Comparison of ENCODE assay signal across 10 cellular contexts in genomic region chr3:188296761-188297689, GRCh38.
DNase-seq lines count a peak whose midpoint lies in the region; TF ChIP-seq lines count a peak whose summit lies in the region.
"Had no signal": no experiment of that assay in that cellular context is flagged by ENCODE, and none has a peak within 500 bp of the region (broad histone marks: within the 10 kb centered on the region; RNA-seq: fewer than 3 reads in every experiment).

No MANE protein-coding gene starts in this region.

- H3K27me3 Mint-ChIP-seq in Calu3 (ENCODE audit: unreplicated experiment): no peaks in the 10 kb centered on the region
- H3K27me3 Mint-ChIP-seq in osteocyte (ENCODE audit: unreplicated experiment): no peaks in the 10 kb centered on the region
- H3K27me3 Mint-ChIP-seq: central memory CD8-positive, alpha-beta T cell had no signal

- H3K27ac ChIP-seq in esophagus muscularis mucosa (replicated peaks in 1 of 4): peak overlapping the region; percentile 83 to 98 (median 91)

- H3K4me1 Mint-ChIP-seq in Calu3 (ENCODE audit: low read depth, unreplicated experiment) (peaks cover 87% of the 10 kb centered on the region), osteocyte (ENCODE audit: unreplicated experiment) (peaks cover 84% of the 10 kb centered on the region)

- intact Hi-C loops in Calu3 (cut with micrococcal nuclease; ENCODE audit: unreplicated experiment): loop anchor here (1.0 to 10.0 kb wide), 6 partner anchors 70 to 652 kb away; no protein-coding TSS in a partner anchor
- intact Hi-C loops in esophagus muscularis mucosa (cut with DNase I): no loop called here

- peak overlapping the region; percentile 11 for H3K4me3 Mint-ChIP-seq in Calu3 (ENCODE audit: low read depth, unreplicated experiment)
- H3K4me3 Mint-ChIP-seq in osteocyte (ENCODE audit: unreplicated experiment): no peak overlapping the region
- H3K4me3 Mint-ChIP-seq: central memory CD8-positive, alpha-beta T cell had no signal

- CTCF ChIA-PET in Calu3 (lab: Charles Lee): interaction anchor here (1.0 to 1.6 kb wide), 2 partner anchors 27 to 34 kb away, joined by 5 to 6 read pairs; no protein-coding TSS in a partner anchor

- DNase-seq in Calu3: peak; percentile 66
- DNase-seq in NOMO-1 (lab: John Stamatoyannopoulos, UW; ENCODE audit: unreplicated experiment in 2 of 2): peak; percentile 84 to 96
- DNase-seq in esophagus muscularis mucosa (ENCODE audit: extremely low spot score): no peak
- DNase-seq in osteocyte (ENCODE audit: extremely low spot score, unreplicated experiment): no peak
- no peak for DNase-seq in cortex of kidney (lab: John Stamatoyannopoulos, UW)
- no peak for DNase-seq in putamen (ENCODE audit: low spot score)
- no peak for DNase-seq in ureter (ENCODE audit: low spot score)
- no peak for DNase-seq in effector CD8-positive, alpha-beta T cell (lab: John Stamatoyannopoulos, UW)
- DNase-seq: NCI-H345 had no signal

- TF ChIP-seq POLR2A in esophagus muscularis mucosa (IDR thresholded peaks at IDR 0.05; ENCODE audit: low read depth): no peak

- WGBS in esophagus muscularis mucosa: 42% methylated on average over 5 of the region's 5 CpGs

- TF ChIP-seq CTCF in Calu3 (IDR thresholded peaks at IDR 0.05; ENCODE audit: unreplicated experiment) (no peak), esophagus muscularis mucosa (IDR thresholded peaks at IDR 0.05) (no peak), osteocyte (IDR thresholded peaks at IDR 0.05) (no peak)

- no peak overlapping the region for H3K4me3 ChIP-seq in esophagus muscularis mucosa

- no peaks in the 10 kb centered on the region for H3K36me3 ChIP-seq in esophagus muscularis mucosa

- H3K9me3 ChIP-seq in esophagus muscularis mucosa: no peaks in the 10 kb centered on the region

- no peaks in the 10 kb centered on the region for H3K27me3 ChIP-seq in esophagus muscularis mucosa

- no peak for TF ChIP-seq EP300 in esophagus muscularis mucosa (IDR thresholded peaks at IDR 0.05)

- no peaks in the 10 kb centered on the region for H3K9me3 Mint-ChIP-seq in Calu3 (ENCODE audit: low read depth, unreplicated experiment)
- peaks cover 4% of the 10 kb centered on the region for H3K9me3 Mint-ChIP-seq in osteocyte (ENCODE audit: unreplicated experiment)
- H3K9me3 Mint-ChIP-seq: central memory CD8-positive, alpha-beta T cell had no signal

- H3K27ac Mint-ChIP-seq in Calu3 (ENCODE audit: unreplicated experiment) (peak overlapping the region; percentile 81), osteocyte (ENCODE audit: unreplicated experiment) (peak overlapping the region; percentile 96)

- no TSS peak for BruUV-seq in Calu3 (replicated peaks; lab: Mats Ljungman, UMichigan)

- H3K4me1 ChIP-seq in esophagus muscularis mucosa: peaks cover 69 to 100% (median 98%) of the 10 kb centered on the region in 4 donors

- H3K36me3 Mint-ChIP-seq in Calu3 (ENCODE audit: insufficient read depth, unreplicated experiment) (peaks cover 38% of the 10 kb centered on the region), osteocyte (ENCODE audit: unreplicated experiment) (peaks cover 7% of the 10 kb centered on the region)

Comparison
In these comparisons a context has a peak if more than half of its experiments do, and no peak if none do; other contexts are left out.
1. DNase-seq: peak in Calu3 (single experiment) and NOMO-1 (2 of 2); none in esophagus muscularis mucosa (single experiment), osteocyte (single experiment), cortex of kidney (single experiment), putamen (single experiment), ureter (single experiment) and effector CD8-positive, alpha-beta T cell (single experiment).